Comparison of ENCODE assay signal across 31 cellular contexts in the genomic region with DNA sequence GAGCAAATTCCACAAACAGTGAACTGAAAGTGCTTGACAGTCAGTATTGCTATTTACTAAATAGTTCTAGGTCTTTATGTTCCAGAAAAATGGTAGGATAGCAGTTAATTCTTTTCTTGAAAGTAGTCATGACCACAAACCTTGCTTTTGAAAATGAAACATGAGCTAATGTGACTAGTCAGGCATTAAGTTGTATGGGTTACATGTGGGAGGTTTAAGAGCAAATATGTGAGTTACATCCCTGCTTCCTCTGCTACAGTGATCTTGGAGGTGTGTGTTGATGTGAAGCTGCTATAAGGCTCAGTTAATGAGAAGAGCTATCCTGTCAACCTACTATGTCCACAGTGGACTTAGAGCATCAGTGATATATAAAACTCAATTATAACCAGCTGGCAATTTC.
DNase-seq lines count a peak whose midpoint lies in the region; ATAC-seq and TF ChIP-seq lines count a peak whose summit lies in the region.
"Had no signal": no experiment of that assay in that cellular context is flagged by ENCODE, and none has a peak within 500 bp of the region (broad histone marks: within the 10 kb centered on the region; RNA-seq: fewer than 3 reads in every experiment).

No MANE protein-coding gene starts in this region.

- no peaks in the 10 kb centered on the region for H3K27me3 ChIP-seq in kidney epithelial cell (ENCODE audit: control insufficient read depth, insufficient read depth, low read length)
- no peaks in the 10 kb centered on the region for H3K27me3 ChIP-seq in effector memory CD4-positive, alpha-beta T cell (replicated peaks; ENCODE audit: control insufficient read depth, insufficient read depth, low read length, poor library complexity, severe bottlenecking)
- H3K27me3 ChIP-seq: BLaER1, body of pancreas, esophagus muscularis mucosa, heart left ventricle, neural progenitor cell, stomach, thyroid gland had no signal

- DNase-seq in NCI-H226: peak; percentile 67
- peak; percentile 23 for DNase-seq in kidney epithelial cell (ENCODE audit: low read depth)
- no peak for DNase-seq in effector memory CD4-positive, alpha-beta T cell
- DNase-seq in caudate nucleus (lab: John Stamatoyannopoulos, UW): no peak
- DNase-seq in stimulated activated CD4-positive, alpha-beta T cell treated with anti-CD3 and anti-CD28 coated beads, Interleukin-15, amount 100 ng/mL, for 24 hours: no peak
- DNase-seq: activated CD4-positive, alpha-beta memory T cell treated with anti-CD3 and anti-CD28 coated beads for 36 hours; activated CD4-positive, alpha-beta T cell treated with anti-CD3 and anti-CD28 coated beads for 1 hour; activated naive CD4-positive, alpha-beta T cell treated with Interleukin-2 at 50 U/mL for 16 hours; activated T-cell treated with anti-CD3 and anti-CD28 coated beads, Interleukin-2, amount 50 U/mL, for 72 hours; body of pancreas; cerebellar nuclear complex; dermis blood vessel endothelial cell; foreskin fibroblast; GDM1; heart left ventricle; IMR-90; NCI-H1048; NCI-H526; posterior cingulate gyrus; right cardiac atrium; SHP77; stimulated activated CD4-positive, alpha-beta T cell treated with anti-CD3 and anti-CD28 coated beads, Interleukin-2, amount 100 ng/mL, for 24 hours; stomach; thyroid gland had no signal

- no peak overlapping the region for H3K4me3 ChIP-seq in kidney epithelial cell (ENCODE audit: low read depth, low read length)
- H3K4me3 ChIP-seq in effector memory CD4-positive, alpha-beta T cell (ENCODE audit: insufficient read depth, low read depth, low read length, poor library complexity, severe bottlenecking): no peak overlapping the region
- H3K4me3 ChIP-seq: BLaER1, body of pancreas, esophagus muscularis mucosa, GM23338, heart left ventricle, neural progenitor cell, stomach, thyroid gland had no signal

- no peak overlapping the region for H3K27ac ChIP-seq in effector memory CD4-positive, alpha-beta T cell (ENCODE audit: insufficient read depth, low read length, poor library complexity, severe bottlenecking)
- no peak overlapping the region for H3K27ac ChIP-seq in caudate nucleus (ENCODE audit: low read depth, low read length)
- H3K27ac ChIP-seq: BLaER1, body of pancreas, esophagus muscularis mucosa, heart left ventricle, neural progenitor cell, stomach, thyroid gland had no signal

- TF ChIP-seq POLR2A in GM18505 (IDR thresholded peaks at IDR 0.05; ENCODE audit: borderline replicate concordance, extremely low read depth, insufficient read depth, insufficient read length): no peak

- no peaks in the 10 kb centered on the region for H3K4me1 ChIP-seq in effector memory CD4-positive, alpha-beta T cell (ENCODE audit: control insufficient read depth, insufficient read depth, low read length, poor library complexity, severe bottlenecking)
- H3K4me1 ChIP-seq: BLaER1, body of pancreas, esophagus muscularis mucosa, heart left ventricle, neural progenitor cell, stomach, thyroid gland had no signal

- no peak for TF ChIP-seq CTCF in kidney epithelial cell (IDR thresholded peaks at IDR 0.05; ENCODE audit: insufficient read depth, low read length, poor library complexity, severe bottlenecking)

- ATAC-seq in GM18505 (IDR thresholded peaks at IDR 0.05; ENCODE audit: unreplicated experiment): peak; percentile 58
- ATAC-seq in HG03378 (IDR thresholded peaks at IDR 0.05; ENCODE audit: unreplicated experiment): peak; percentile 72
- ATAC-seq: activated T-cell treated with anti-CD3 and anti-CD28 coated beads, Interleukin-2, amount 50 U/mL, for 72 hours; body of pancreas; GM23338; heart left ventricle; Panc1; right cardiac atrium had no signal

- H3K9me3 ChIP-seq in effector memory CD4-positive, alpha-beta T cell (ENCODE audit: control insufficient read depth, low read length): no peaks in the 10 kb centered on the region
- H3K9me3 ChIP-seq: BLaER1, body of pancreas, esophagus muscularis mucosa, stomach, thyroid gland had no signal

- no peaks in the 10 kb centered on the region for H3K36me3 ChIP-seq in kidney epithelial cell (ENCODE audit: control insufficient read depth, insufficient read depth, low read length)
- no peaks in the 10 kb centered on the region for H3K36me3 ChIP-seq in effector memory CD4-positive, alpha-beta T cell (ENCODE audit: control insufficient read depth, insufficient read depth, low read length)
- H3K36me3 ChIP-seq: BLaER1, esophagus muscularis mucosa, heart left ventricle, neural progenitor cell, stomach, thyroid gland had no signal

Comparison
In these comparisons a context has a peak if more than half of its experiments do, and no peak if none do; other contexts are left out.
1. DNase-seq: peak in NCI-H226 (single experiment) and kidney epithelial cell (single experiment); none in effector memory CD4-positive, alpha-beta T cell (0 of 3), caudate nucleus (0 of 61) and stimulated activated CD4-positive, alpha-beta T cell treated with anti-CD3 and anti-CD28 coated beads, Interleukin-15, amount 100 ng/mL, for 24 hours (single experiment).